Comparison of ENCODE assay signal across 18 cellular contexts in the genomic region with DNA sequence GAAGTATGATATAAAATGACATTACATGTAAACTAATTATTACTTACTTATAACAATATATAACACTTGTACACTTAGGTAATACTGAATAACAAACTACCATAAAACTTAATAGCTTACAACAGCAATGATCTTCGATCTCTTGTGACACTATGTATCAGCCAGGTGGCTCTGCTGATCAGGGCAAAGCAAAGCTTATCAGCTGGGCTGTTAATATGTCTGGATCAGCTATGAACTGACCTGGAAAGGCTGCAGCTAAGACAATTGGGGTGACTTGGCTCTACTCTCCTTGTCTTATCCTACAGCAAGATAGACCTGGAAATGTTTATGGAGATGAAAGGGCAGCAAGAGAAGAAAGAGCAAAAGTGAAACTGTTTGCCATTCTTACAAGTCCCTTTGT.
DNase-seq lines count a peak whose midpoint lies in the region; TF ChIP-seq lines count a peak whose summit lies in the region.
"Had no signal": no experiment of that assay in that cellular context is flagged by ENCODE, and none has a peak within 500 bp of the region (broad histone marks: within the 10 kb centered on the region; RNA-seq: fewer than 3 reads in every experiment).

No MANE protein-coding gene starts in this region.

- no peaks in the 10 kb centered on the region for H3K79me1 ChIP-seq in mesendoderm (ENCODE audit: low read length)

- TF ChIP-seq EP300 in stomach (IDR thresholded peaks at IDR 0.05): no peak

- no peaks in the 10 kb centered on the region for H3K36me3 ChIP-seq in mesendoderm (ENCODE audit: control insufficient read depth, insufficient read depth, low read length)
- no peaks in the 10 kb centered on the region for H3K36me3 ChIP-seq in stomach
- H3K36me3 ChIP-seq: BE2C had no signal

- no peak overlapping the region for H3K27ac ChIP-seq in VCaP
- H3K27ac ChIP-seq in mesendoderm (ENCODE audit: low read depth, low read length): no peak overlapping the region
- no peak overlapping the region for H3K27ac ChIP-seq in stomach

- H3K4ac ChIP-seq in mesendoderm (ENCODE audit: low read depth, low read length): no peak overlapping the region

- no peak overlapping the region for H4K5ac ChIP-seq in mesendoderm (ENCODE audit: low read length)

- peak; percentile 6 for DNase-seq in NCI-H1105 treated with DMSO at 0.1 percent for 48 hours (lab: John Stamatoyannopoulos, UW)
- no peak for DNase-seq in NCI-H1105 (lab: John Stamatoyannopoulos, UW)
- peak; percentile 6 for DNase-seq in M059J (ENCODE audit: low read depth)
- DNase-seq in mesendoderm: peak; percentile 1
- no peak for DNase-seq in T1000 (lab: John Stamatoyannopoulos, UW)
- DNase-seq in stomach: no peak
- no peak for DNase-seq in activated CD8-positive, alpha-beta memory T cell treated with anti-CD3 and anti-CD28 coated beads for 24 hours
- DNase-seq: BE2C, GOT3, Karpas-422, NCI-H1436, NCI-H187 treated with DMSO at 0.1 percent for 48 hours, NCI-H2107, NCI-H446 treated with DMSO at 0.1 percent for 48 hours, NCI-H526 treated with DMSO at 0.1 percent for 48 hours, Right ventricle myocardium superior, SW 1271 had no signal

- TF ChIP-seq POLR2A in stomach (IDR thresholded peaks at IDR 0.05): no peak

- no peak overlapping the region for H4K8ac ChIP-seq in mesendoderm (ENCODE audit: low read depth, low read length)

- H3K4me3 ChIP-seq in mesendoderm (ENCODE audit: low read length) (no peak overlapping the region), stomach (no peak overlapping the region)

- no peaks in the 10 kb centered on the region for H3K9me3 ChIP-seq in stomach
- H3K9me3 ChIP-seq: BE2C had no signal

- H3K27me3 ChIP-seq in mesendoderm (ENCODE audit: insufficient read depth, low read length, poor library complexity) (no peaks in the 10 kb centered on the region), stomach (no peaks in the 10 kb centered on the region)
- H3K27me3 ChIP-seq: BE2C had no signal

- H3K23ac ChIP-seq in mesendoderm (ENCODE audit: low read length): no peak overlapping the region

- no peak overlapping the region for H2BK120ac ChIP-seq in mesendoderm (ENCODE audit: low read depth, low read length)

- no peak overlapping the region for H3K9ac ChIP-seq in mesendoderm (ENCODE audit: low read length)

- TF ChIP-seq CTCF in VCaP (conservative IDR thresholded peaks at IDR 0.05) (0 out of 2 replicates have a peak, but pooled peaks have one; percentile 13), stomach (IDR thresholded peaks at IDR 0.05) (no peak)

- H3K79me2 ChIP-seq in mesendoderm (ENCODE audit: control insufficient read depth, insufficient read depth, low read length): no peaks in the 10 kb centered on the region

- intact Hi-C loops in stomach (cut with DNase I; ENCODE audit: low total_unique reads): no loop called here

- H3K4me1 ChIP-seq in mesendoderm (ENCODE audit: control insufficient read depth, low read depth, low read length): no peaks in the 10 kb centered on the region
- no peaks in the 10 kb centered on the region for H3K4me1 ChIP-seq in stomach
- H3K4me1 ChIP-seq: BE2C had no signal

- no peak overlapping the region for H2BK5ac ChIP-seq in mesendoderm (ENCODE audit: low read length)

- H2AK5ac ChIP-seq in mesendoderm (ENCODE audit: low read length): no peak overlapping the region

- no peak overlapping the region for H3K56ac ChIP-seq in mesendoderm (ENCODE audit: low read length)

- H2BK15ac ChIP-seq in mesendoderm (replicated peaks; ENCODE audit: low read depth): no peak overlapping the region

- no CpG with 5 or more reads among the region's 1 CpG for WGBS in mesendoderm (ENCODE audit: extremely low coverage, insufficient coverage, low lambda C conversion rate)
- 49 to 67% (median 55%) methylated on average over 1 of the region's 1 CpG for WGBS in stomach, 5 donors

- H3K18ac ChIP-seq in mesendoderm (ENCODE audit: low read length): no peak overlapping the region

- no peak overlapping the region for H3K4me2 ChIP-seq in mesendoderm (ENCODE audit: low read length)

Comparison
In these comparisons a context has a peak if more than half of its experiments do, and no peak if none do; other contexts are left out.
1. DNase-seq: peak in NCI-H1105 treated with DMSO at 0.1 percent for 48 hours (single experiment), M059J (single experiment) and mesendoderm (single experiment); none in NCI-H1105 (single experiment), T1000 (single experiment), stomach (single experiment) and activated CD8-positive, alpha-beta memory T cell treated with anti-CD3 and anti-CD28 coated beads for 24 hours (single experiment).